In the genomic region with DNA sequence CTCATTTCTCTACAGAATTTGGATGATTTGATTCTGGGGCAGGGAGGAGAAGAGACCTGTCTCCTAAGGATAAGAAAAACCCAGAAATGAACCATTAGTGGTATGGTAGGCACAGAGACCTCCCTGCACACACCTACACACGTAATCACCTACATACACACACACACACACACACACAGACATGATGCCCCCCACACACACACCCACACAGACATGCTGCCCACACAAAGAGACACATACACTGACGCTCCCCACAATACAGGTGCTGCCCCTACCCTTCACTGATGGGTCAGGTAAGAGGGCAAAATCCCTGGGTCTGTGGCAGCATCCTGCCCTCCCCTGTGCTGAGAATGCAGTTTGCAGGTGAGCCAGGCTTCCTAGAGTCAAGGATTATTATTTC, we compare ENCODE assay signal across 11 cellular contexts. TPM values are rescaled to one million over a fixed set of nuclear protein-coding genes. Genes with fewer than 3 reads are reported as not detected.
DNase-seq lines count a peak whose midpoint lies in the region; ATAC-seq and TF ChIP-seq lines count a peak whose summit lies in the region.
"Had no signal": no experiment of that assay in that cellular context is flagged by ENCODE, and none has a peak within 500 bp of the region (broad histone marks: within the 10 kb centered on the region; RNA-seq: fewer than 3 reads in every experiment).

No MANE protein-coding gene starts in this region.

- no peak for ATAC-seq in naive thymus-derived CD8-positive, alpha-beta T cell
- ATAC-seq in GM18498 (IDR thresholded peaks at IDR 0.05; ENCODE audit: unreplicated experiment), result no peak

- no peak overlapping the region for H3K4me3 ChIP-seq in CD8-positive, alpha-beta memory T cell (ENCODE audit: low read length)

- POLR2A ChIA-PET in CD8-positive, alpha-beta memory T cell (lab: Charles Lee), result no interaction called here
- POLR2A ChIA-PET in naive thymus-derived CD8-positive, alpha-beta T cell (lab: Charles Lee), result interaction anchor here (1.6 kb wide), 1 partner anchor 152 kb away, joined by 4 read pairs; a partner anchor contains a TSS

- intact Hi-C loops in activated T-helper 1 cell treated with anti-CD3 and anti-CD28 coated beads, Interleukin-12 subunit alpha, Interleukin-12 subunit beta, Interleukin-2, Interleukin-4 antibody, amounts not matched to agents 30 ng/mL and 10 ng/mL and 1 ng/mL, durations not matched to agents 14 hours and 24 hours and 36 hours (cut with micrococcal nuclease), result no loop called here

- H3K27ac ChIP-seq in 22Rv1, result peak overlapping the region; percentile 62; the same call in 1 of the 2 replicates
- H3K27ac ChIP-seq in CD8-positive, alpha-beta memory T cell (ENCODE audit: low read depth, low read length), result no peak overlapping the region
- H3K27ac ChIP-seq: cardiac muscle cell, ovary had no signal

- peaks cover 5% of the 10 kb centered on the region for H3K4me1 ChIP-seq in CD8-positive, alpha-beta memory T cell (ENCODE audit: insufficient read depth, low read length)

- TF ChIP-seq CTCF in 22Rv1 (IDR thresholded peaks at IDR 0.05), result no peak

- H3K9me3 Mint-ChIP-seq in CD8-positive, alpha-beta memory T cell, result no peaks in the 10 kb centered on the region
- no peaks in the 10 kb centered on the region for H3K9me3 Mint-ChIP-seq in activated T-helper 1 cell treated with anti-CD3 and anti-CD28 coated beads, Interleukin-12 subunit alpha, Interleukin-12 subunit beta, Interleukin-2, Interleukin-4 antibody, amounts not matched to agents 30 ng/mL and 10 ng/mL and 1 ng/mL, durations not matched to agents 14 hours and 24 hours and 36 hours
- H3K9me3 Mint-ChIP-seq in naive thymus-derived CD8-positive, alpha-beta T cell, result no peaks in the 10 kb centered on the region

- peaks cover 7 to 21% (median 8%) of the 10 kb centered on the region in 3 donors for H3K4me1 Mint-ChIP-seq in CD8-positive, alpha-beta memory T cell
- peaks cover 9% of the 10 kb centered on the region for H3K4me1 Mint-ChIP-seq in activated T-helper 1 cell treated with anti-CD3 and anti-CD28 coated beads, Interleukin-12 subunit alpha, Interleukin-12 subunit beta, Interleukin-2, Interleukin-4 antibody, amounts not matched to agents 30 ng/mL and 10 ng/mL and 1 ng/mL, durations not matched to agents 14 hours and 24 hours and 36 hours (ENCODE audit: low read depth)
- H3K4me1 Mint-ChIP-seq in naive thymus-derived CD8-positive, alpha-beta T cell, result peaks cover 6 to 19% (median 13%) of the 10 kb centered on the region in 4 donors

- CTCF ChIA-PET in CD8-positive, alpha-beta memory T cell (lab: Charles Lee), result interaction anchor here (0.6 to 0.8 kb wide), 2 partner anchors 111 to 147 kb away, joined by 3 read pairs; no protein-coding TSS in a partner anchor

- peaks cover 32% of the 10 kb centered on the region for H3K27me3 ChIP-seq in CD8-positive, alpha-beta memory T cell (ENCODE audit: insufficient read depth, low read length, poor library complexity, severe bottlenecking)
- H3K27me3 ChIP-seq: MG63, ovary had no signal

- H3K9me3 ChIP-seq in CD8-positive, alpha-beta memory T cell (ENCODE audit: low read length), result no peaks in the 10 kb centered on the region
- H3K9me3 ChIP-seq: MG63, ovary had no signal

- H3K4me3 Mint-ChIP-seq in CD8-positive, alpha-beta memory T cell, result peak overlapping the region; percentile 69 to 93 (median 81)
- H3K4me3 Mint-ChIP-seq in activated T-helper 1 cell treated with anti-CD3 and anti-CD28 coated beads, Interleukin-12 subunit alpha, Interleukin-12 subunit beta, Interleukin-2, Interleukin-4 antibody, amounts not matched to agents 30 ng/mL and 10 ng/mL and 1 ng/mL, durations not matched to agents 14 hours and 24 hours and 36 hours, result peak overlapping the region; percentile 80
- H3K4me3 Mint-ChIP-seq in naive thymus-derived CD8-positive, alpha-beta T cell, result peak overlapping the region; percentile 78 to 90 (median 85)

- no peaks in the 10 kb centered on the region for H3K36me3 Mint-ChIP-seq in CD8-positive, alpha-beta memory T cell
- no peaks in the 10 kb centered on the region for H3K36me3 Mint-ChIP-seq in activated T-helper 1 cell treated with anti-CD3 and anti-CD28 coated beads, Interleukin-12 subunit alpha, Interleukin-12 subunit beta, Interleukin-2, Interleukin-4 antibody, amounts not matched to agents 30 ng/mL and 10 ng/mL and 1 ng/mL, durations not matched to agents 14 hours and 24 hours and 36 hours (ENCODE audit: low read depth)
- no peaks in the 10 kb centered on the region for H3K36me3 Mint-ChIP-seq in naive thymus-derived CD8-positive, alpha-beta T cell

- peak overlapping the region in 7 of 8 donors; percentile 43 to 83 (median 64) for H3K27ac Mint-ChIP-seq in CD8-positive, alpha-beta memory T cell
- H3K27ac Mint-ChIP-seq in activated T-helper 1 cell treated with anti-CD3 and anti-CD28 coated beads, Interleukin-12 subunit alpha, Interleukin-12 subunit beta, Interleukin-2, Interleukin-4 antibody, amounts not matched to agents 30 ng/mL and 10 ng/mL and 1 ng/mL, durations not matched to agents 14 hours and 24 hours and 36 hours, result peak overlapping the region; percentile 9
- peak overlapping the region in 7 of 10 donors; percentile 19 to 85 (median 80) for H3K27ac Mint-ChIP-seq in naive thymus-derived CD8-positive, alpha-beta T cell

- peaks cover 31 to 52% of the 10 kb centered on the region in 2 donors for H3K27me3 Mint-ChIP-seq in CD8-positive, alpha-beta memory T cell
- peaks cover 50% of the 10 kb centered on the region for H3K27me3 Mint-ChIP-seq in activated T-helper 1 cell treated with anti-CD3 and anti-CD28 coated beads, Interleukin-12 subunit alpha, Interleukin-12 subunit beta, Interleukin-2, Interleukin-4 antibody, amounts not matched to agents 30 ng/mL and 10 ng/mL and 1 ng/mL, durations not matched to agents 14 hours and 24 hours and 36 hours (ENCODE audit: insufficient read depth)
- H3K27me3 Mint-ChIP-seq in naive thymus-derived CD8-positive, alpha-beta T cell, result peaks cover 17 to 55% (median 34%) of the 10 kb centered on the region in 5 donors

- no peak for DNase-seq in CD8-positive, alpha-beta memory T cell
- DNase-seq in activated T-helper 1 cell treated with anti-CD3 and anti-CD28 coated beads, Interleukin-12 subunit alpha, Interleukin-12 subunit beta, Interleukin-2, Interleukin-4 antibody, amounts not matched to agents 30 ng/mL and 10 ng/mL and 1 ng/mL, durations not matched to agents 14 hours and 24 hours and 36 hours (ENCODE audit: low spot score), result no peak
- no peak for DNase-seq in naive thymus-derived CD8-positive, alpha-beta T cell
- no peak for DNase-seq in stimulated activated CD4-positive, alpha-beta T cell treated with anti-CD3 and anti-CD28 coated beads, Interleukin-4, amount 100 ng/mL, for 1 hour
- no peak for DNase-seq in stimulated activated CD4-positive, alpha-beta T cell treated with anti-CD3 and anti-CD28 coated beads, Interleukin-2, amount 100 ng/mL, for 24 hours
- no peak for DNase-seq in LoVo (ENCODE audit: low spot score)

- no peaks in the 10 kb centered on the region for H3K36me3 ChIP-seq in CD8-positive, alpha-beta memory T cell (ENCODE audit: insufficient read depth, low read length)
- H3K36me3 ChIP-seq: cardiac muscle cell, MG63, ovary had no signal

RNA-seq across cellular contexts. Expression of a gene that starts 1.1 kb away (rescaled TPM):
- total RNA-seq in CD8-positive, alpha-beta memory T cell, result not detected
- not detected for polyA plus RNA-seq in CD8-positive, alpha-beta memory T cell
- 0.32 and 0.44 TPM in 2 replicates for total RNA-seq in activated T-helper 1 cell treated with anti-CD3 and anti-CD28 coated beads, Interleukin-12 subunit alpha, Interleukin-12 subunit beta, Interleukin-2, Interleukin-4 antibody, amounts not matched to agents 30 ng/mL and 10 ng/mL and 1 ng/mL, durations not matched to agents 14 hours and 24 hours and 36 hours
- total RNA-seq in naive thymus-derived CD8-positive, alpha-beta T cell, result not detected
- polyA plus RNA-seq in naive thymus-derived CD8-positive, alpha-beta T cell, result under 1 TPM in 1 of 3 donors, not detected in 2; 0.06 TPM

Comparison
In these comparisons a context has a peak if more than half of its experiments do, and no peak if none do; other contexts are left out.
1. H3K27ac Mint-ChIP-seq: peak in every context shown above with its lines; median percentile 80 in naive thymus-derived CD8-positive, alpha-beta T cell; 64 in CD8-positive, alpha-beta memory T cell; 9 in activated T-helper 1 cell treated with anti-CD3 and anti-CD28 coated beads, Interleukin-12 subunit alpha, Interleukin-12 subunit beta, Interleukin-2, Interleukin-4 antibody, amounts not matched to agents 30 ng/mL and 10 ng/mL and 1 ng/mL, durations not matched to agents 14 hours and 24 hours and 36 hours.